Comparison of ENCODE assay signal across 19 cellular contexts in the genomic region with DNA sequence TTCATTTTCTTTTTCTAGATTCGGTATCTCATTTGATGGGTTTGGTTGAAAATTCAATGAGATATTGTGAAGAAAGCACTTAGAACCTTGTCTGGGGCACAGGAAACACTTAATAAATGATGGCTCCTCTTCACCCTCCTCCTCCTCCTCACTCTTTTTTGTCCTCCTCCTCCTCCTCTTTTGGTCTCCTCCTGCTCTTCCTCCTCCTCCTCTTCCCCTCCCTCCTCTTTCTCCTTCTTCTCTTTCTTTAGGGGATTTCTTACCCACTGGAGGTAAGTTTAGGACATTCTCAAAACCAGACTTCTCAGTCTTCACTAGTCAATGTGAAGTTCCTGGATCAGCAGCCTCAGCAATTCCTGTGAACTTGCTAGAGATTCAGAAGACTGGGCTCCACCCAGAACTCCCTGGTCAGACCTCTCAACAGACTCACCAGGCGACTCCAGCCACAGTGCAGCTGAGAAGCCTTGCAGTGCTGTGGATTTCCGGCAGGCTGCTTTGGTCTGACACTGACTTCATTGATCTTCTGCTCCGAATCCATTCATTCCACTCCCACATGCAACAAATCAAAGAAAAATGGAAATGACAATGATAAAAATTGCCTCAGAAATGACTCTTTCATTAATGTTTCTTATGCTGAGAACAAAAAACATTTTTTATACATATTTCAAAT.
DNase-seq lines count a peak whose midpoint lies in the region; ATAC-seq, FAIRE-seq and TF ChIP-seq lines count a peak whose summit lies in the region.
"Had no signal": no experiment of that assay in that cellular context is flagged by ENCODE, and none has a peak within 500 bp of the region (broad histone marks: within the 10 kb centered on the region; RNA-seq: fewer than 3 reads in every experiment).

No MANE protein-coding gene starts in this region.

- no peak for TF ChIP-seq POLR2A in heart left ventricle (IDR thresholded peaks at IDR 0.05)
- no peak for TF ChIP-seq POLR2A in breast epithelium (IDR thresholded peaks at IDR 0.05)
- no peak for TF ChIP-seq POLR2A in GM12892 (IDR thresholded peaks at IDR 0.05; ENCODE audit: low read depth, low read length)

- POLR2A ChIA-PET in HEK293 (lab: Yijun Ruan, JAX) = no interaction called here

- DNase-seq in SK-MEL-5 (ENCODE audit: low read depth, low spot score) = peak; percentile 69
- no peak for DNase-seq in heart left ventricle
- DNase-seq in mesenteric fat pad (ENCODE audit: low spot score) = peak; percentile 75
- DNase-seq in DMS53 treated with DMSO at 0.1 percent for 48 hours (lab: John Stamatoyannopoulos, UW; ENCODE audit: unreplicated experiment) = no peak
- DNase-seq in breast epithelium (ENCODE audit: low spot score in 2 of 2) = no peak
- DNase-seq in GM12892 (ENCODE audit: insufficient read length) = no peak
- DNase-seq: COR-L47, MV-4-11, NCI-H187 treated with DMSO at 0.1 percent for 48 hours, NCI-H446 treated with DMSO at 0.1 percent for 48 hours, NCI-H748 treated with DMSO at 0.1 percent for 48 hours, RPMI8226 had no signal

- peak in 3 of 4 donors; percentile 49 to 79 (median 65) for ATAC-seq in heart left ventricle
- no peak for ATAC-seq in HG02840 (IDR thresholded peaks at IDR 0.05; ENCODE audit: low FRiP score, unreplicated experiment)
- ATAC-seq: A549, K562 had no signal

- no peak for TF ChIP-seq CTCF in HEK293 (tag by site-specific recombination; IDR thresholded peaks at IDR 0.05)
- TF ChIP-seq CTCF in heart left ventricle (IDR thresholded peaks at IDR 0.05) = no peak
- no peak for TF ChIP-seq CTCF in breast epithelium (IDR thresholded peaks at IDR 0.05)

- H3K36me3 ChIP-seq in HEK293 (ENCODE audit: control insufficient read depth in 2 of 2, insufficient read depth in 1 of 2, low read length in 2 of 2) (no peaks in the 10 kb centered on the region), heart left ventricle (no peaks in the 10 kb centered on the region), breast epithelium (no peaks in the 10 kb centered on the region)
- H3K36me3 ChIP-seq: BLaER1 treated with 17β-estradiol and CSF1 and Interleukin-3, amounts not matched to agents 10 nM and 100 nM; SJSA1 had no signal

- WGBS in heart left ventricle, 4 donors = 49 to 67% (median 54%) methylated on average over 4 of the region's 4 CpGs

- FAIRE-seq in GM12892 (lab: Jason Lieb, UNC) = no peak
- FAIRE-seq: A549, H54, K562 had no signal

- in situ Hi-C loops in SK-MEL-5 (cut with HindIII; ENCODE audit: low pct_unique_long_range_greater_than_20kb, low sequenced_read_pairs) = no loop called here

- intact Hi-C loops in heart left ventricle (cut with DNase I) (no loop called here), breast epithelium (cut with DNase I; ENCODE audit: low total_unique reads) (no loop called here)

- no peak overlapping the region for H3K27ac ChIP-seq in HEK293 (ENCODE audit: extremely low read depth, low read depth, low read length)
- H3K27ac ChIP-seq in heart left ventricle = no peak overlapping the region
- no peak overlapping the region for H3K27ac ChIP-seq in breast epithelium
- H3K27ac ChIP-seq: A549; BLaER1 treated with 17β-estradiol and CSF1 and Interleukin-3, amounts not matched to agents 10 nM and 100 nM; SJSA1 had no signal

- H3K9me3 ChIP-seq in HEK293 (ENCODE audit: control insufficient read depth, insufficient read depth, low read depth, low read length) (no peaks in the 10 kb centered on the region), heart left ventricle (no peaks in the 10 kb centered on the region), breast epithelium (no peaks in the 10 kb centered on the region)
- H3K9me3 ChIP-seq: A549; BLaER1 treated with 17β-estradiol and CSF1 and Interleukin-3, amounts not matched to agents 10 nM and 100 nM; SJSA1 had no signal

- H3K4me3 ChIP-seq in HEK293 (ENCODE audit: low read depth, low read length) (no peak overlapping the region), heart left ventricle (no peak overlapping the region), breast epithelium (no peak overlapping the region)
- H3K4me3 ChIP-seq: A549; BLaER1 treated with 17β-estradiol and CSF1 and Interleukin-3, amounts not matched to agents 10 nM and 100 nM; K562; SJSA1 had no signal

- CTCF ChIA-PET in HEK293 (lab: Yijun Ruan, JAX) = no interaction called here

- no peaks in the 10 kb centered on the region for H3K4me1 ChIP-seq in HEK293 (ENCODE audit: control insufficient read depth, insufficient read depth, low read length)
- H3K4me1 ChIP-seq in heart left ventricle = no peaks in the 10 kb centered on the region
- H3K4me1 ChIP-seq in breast epithelium = no peaks in the 10 kb centered on the region
- H3K4me1 ChIP-seq: A549; BLaER1 treated with 17β-estradiol and CSF1 and Interleukin-3, amounts not matched to agents 10 nM and 100 nM; SJSA1 had no signal

- peaks cover 0 to 17% (median 0%) of the 10 kb centered on the region in 9 donors for H3K27me3 ChIP-seq in heart left ventricle
- no peaks in the 10 kb centered on the region for H3K27me3 ChIP-seq in breast epithelium
- H3K27me3 ChIP-seq: BLaER1 treated with 17β-estradiol and CSF1 and Interleukin-3, amounts not matched to agents 10 nM and 100 nM; SJSA1 had no signal

TF ChIP-seq in HEK293, 187 proteins besides CTCF, POLR2A, EP300 and RAD21:
- TF ChIP-seq GLIS1 (tag by site-specific recombination; IDR thresholded peaks at IDR 0.05) (no peak), ZNF530 (tag by site-specific recombination; IDR thresholded peaks at IDR 0.05; ENCODE audit: low read depth) (no peak), ZBTB17 (tag by site-specific recombination; IDR thresholded peaks at IDR 0.05) (peak; percentile 72), ZNF341 (tag by site-specific recombination; IDR thresholded peaks at IDR 0.05; ENCODE audit: low read depth) (peak; percentile 51), ZNF404 (tag by site-specific recombination; IDR thresholded peaks at IDR 0.05) (no peak), ZNF394 (tag by site-specific recombination; IDR thresholded peaks at IDR 0.05; ENCODE audit: borderline replicate concordance) (no peak)
- TF ChIP-seq, protein P1, sequence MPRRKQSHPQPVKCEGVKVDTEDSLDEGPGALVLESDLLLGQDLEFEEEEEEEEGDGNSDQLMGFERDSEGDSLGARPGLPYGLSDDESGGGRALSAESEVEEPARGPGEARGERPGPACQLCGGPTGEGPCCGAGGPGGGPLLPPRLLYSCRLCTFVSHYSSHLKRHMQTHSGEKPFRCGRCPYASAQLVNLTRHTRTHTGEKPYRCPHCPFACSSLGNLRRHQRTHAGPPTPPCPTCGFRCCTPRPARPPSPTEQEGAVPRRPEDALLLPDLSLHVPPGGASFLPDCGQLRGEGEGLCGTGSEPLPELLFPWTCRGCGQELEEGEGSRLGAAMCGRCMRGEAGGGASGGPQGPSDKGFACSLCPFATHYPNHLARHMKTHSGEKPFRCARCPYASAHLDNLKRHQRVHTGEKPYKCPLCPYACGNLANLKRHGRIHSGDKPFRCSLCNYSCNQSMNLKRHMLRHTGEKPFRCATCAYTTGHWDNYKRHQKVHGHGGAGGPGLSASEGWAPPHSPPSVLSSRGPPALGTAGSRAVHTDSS (tag by site-specific recombination; IDR thresholded peaks at IDR 0.05) = peak; percentile 53; the same call in 1 of the 2 replicates
- TF ChIP-seq, protein P2, sequence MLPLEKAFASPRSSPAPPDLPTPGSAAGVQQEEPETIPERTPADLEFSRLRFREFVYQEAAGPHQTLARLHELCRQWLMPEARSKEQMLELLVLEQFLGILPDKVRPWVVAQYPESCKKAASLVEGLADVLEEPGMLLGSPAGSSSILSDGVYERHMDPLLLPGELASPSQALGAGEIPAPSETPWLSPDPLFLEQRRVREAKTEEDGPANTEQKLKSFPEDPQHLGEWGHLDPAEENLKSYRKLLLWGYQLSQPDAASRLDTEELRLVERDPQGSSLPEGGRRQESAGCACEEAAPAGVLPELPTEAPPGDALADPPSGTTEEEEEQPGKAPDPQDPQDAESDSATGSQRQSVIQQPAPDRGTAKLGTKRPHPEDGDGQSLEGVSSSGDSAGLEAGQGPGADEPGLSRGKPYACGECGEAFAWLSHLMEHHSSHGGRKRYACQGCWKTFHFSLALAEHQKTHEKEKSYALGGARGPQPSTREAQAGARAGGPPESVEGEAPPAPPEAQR (tag by site-specific recombination; IDR thresholded peaks at IDR 0.05) = no peak
- TF ChIP-seq, protein P3, sequence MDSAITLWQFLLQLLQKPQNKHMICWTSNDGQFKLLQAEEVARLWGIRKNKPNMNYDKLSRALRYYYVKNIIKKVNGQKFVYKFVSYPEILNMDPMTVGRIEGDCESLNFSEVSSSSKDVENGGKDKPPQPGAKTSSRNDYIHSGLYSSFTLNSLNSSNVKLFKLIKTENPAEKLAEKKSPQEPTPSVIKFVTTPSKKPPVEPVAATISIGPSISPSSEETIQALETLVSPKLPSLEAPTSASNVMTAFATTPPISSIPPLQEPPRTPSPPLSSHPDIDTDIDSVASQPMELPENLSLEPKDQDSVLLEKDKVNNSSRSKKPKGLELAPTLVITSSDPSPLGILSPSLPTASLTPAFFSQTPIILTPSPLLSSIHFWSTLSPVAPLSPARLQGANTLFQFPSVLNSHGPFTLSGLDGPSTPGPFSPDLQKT (IDR thresholded peaks at IDR 0.05; ENCODE audit: borderline replicate concordance, low read depth, low read length) = no peak
TF ChIP-seq in HEK293: peak in this region for 3.

Comparison
In these comparisons a context has a peak if more than half of its experiments do, and no peak if none do; other contexts are left out.
1. DNase-seq: peak in SK-MEL-5 (single experiment) and mesenteric fat pad (single experiment); none in heart left ventricle (0 of 5), DMS53 treated with DMSO at 0.1 percent for 48 hours (single experiment), breast epithelium (0 of 2) and GM12892 (single experiment).